Comparison of ENCODE assay signal across 11 cellular contexts in the genomic region with DNA sequence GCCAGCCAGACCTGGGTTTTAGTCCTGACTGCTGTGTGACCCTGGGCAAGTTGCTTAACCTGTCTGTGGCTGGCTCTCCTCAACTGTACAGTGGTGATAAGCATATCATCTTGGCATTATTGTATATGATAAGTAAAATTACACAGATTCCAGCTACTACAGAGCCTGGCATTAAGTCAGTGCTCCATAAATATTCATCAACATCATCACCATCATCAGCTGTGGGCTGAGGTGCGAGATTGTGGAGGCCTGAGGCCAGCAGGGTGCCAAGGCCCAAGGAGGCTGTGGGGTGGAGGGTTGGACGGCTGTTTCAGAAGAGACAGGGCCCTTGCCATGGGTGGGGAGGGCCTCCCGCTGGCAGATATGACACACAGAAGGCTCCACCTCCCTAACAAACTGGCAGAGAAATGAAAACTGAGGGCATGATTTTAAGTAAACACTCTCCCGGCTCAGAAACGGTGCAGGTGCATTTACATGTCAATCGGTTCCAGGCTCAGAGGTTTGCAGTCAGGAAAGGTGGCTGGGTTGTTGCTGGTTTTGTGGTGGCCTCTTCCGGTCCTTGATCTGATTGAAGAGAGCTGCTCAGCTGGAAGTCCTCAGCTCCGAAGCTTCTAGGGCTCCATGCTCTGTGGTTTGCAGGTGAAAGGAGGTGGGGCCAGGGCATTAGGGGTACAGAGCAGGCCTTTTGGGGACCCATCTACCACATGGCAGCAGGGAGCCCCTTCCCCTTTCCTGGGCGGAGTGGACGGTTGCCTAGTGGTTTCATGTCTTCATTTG. TPM values are rescaled to one million over a fixed set of nuclear protein-coding genes. Genes with fewer than 3 reads are reported as not detected.
DNase-seq lines count a peak whose midpoint lies in the region; ATAC-seq, FAIRE-seq and TF ChIP-seq lines count a peak whose summit lies in the region.
"Had no signal": no experiment of that assay in that cellular context is flagged by ENCODE, and none has a peak within 500 bp of the region (broad histone marks: within the 10 kb centered on the region; RNA-seq: fewer than 3 reads in every experiment).

No MANE protein-coding gene starts in this region.

- H3K4me3 ChIP-seq in cardiac muscle cell (no peak overlapping the region), heart left ventricle (no peak overlapping the region), pancreas (no peak overlapping the region), heart right ventricle (no peak overlapping the region)
- H3K4me3 ChIP-seq: thoracic aorta had no signal

- TF ChIP-seq CTCF in cardiac muscle cell (IDR thresholded peaks at IDR 0.05; ENCODE audit: low read depth, low read length) = no peak
- TF ChIP-seq CTCF in heart left ventricle (IDR thresholded peaks at IDR 0.05) = no peak
- no peak for TF ChIP-seq CTCF in pancreas (IDR thresholded peaks at IDR 0.05)
- TF ChIP-seq CTCF in GM20000 (IDR thresholded peaks at IDR 0.05; ENCODE audit: extremely low read depth, missing control alignments) = no peak
- TF ChIP-seq CTCF in heart right ventricle (IDR thresholded peaks at IDR 0.05) = no peak

- peaks cover 19% of the 10 kb centered on the region for H3K4me1 ChIP-seq in cardiac muscle cell (ENCODE audit: low read depth)
- peaks cover 0 to 22% (median 2%) of the 10 kb centered on the region in 12 donors for H3K4me1 ChIP-seq in heart left ventricle
- H3K4me1 ChIP-seq in pancreas = peaks cover 0 to 12% (median 0%) of the 10 kb centered on the region in 3 donors
- peaks cover 0 to 44% (median 9%) of the 10 kb centered on the region in 9 donors for H3K4me1 ChIP-seq in heart right ventricle

- H3K27me3 ChIP-seq in cardiac muscle cell (no peaks in the 10 kb centered on the region), heart left ventricle (peaks cover 0 to 4% (median 0%) of the 10 kb centered on the region in 9 donors), pancreas (no peaks in the 10 kb centered on the region), heart right ventricle (peaks cover 0 to 16% (median 0%) of the 10 kb centered on the region in 7 donors)

- H3K27me3 Mint-ChIP-seq in activated naive CD4-positive, alpha-beta T cell treated with anti-CD3 and anti-CD28 coated beads, Interleukin-2, amount 50 U/mL, for 24 hours = no peaks in the 10 kb centered on the region

- DNase-seq in cardiac muscle cell (ENCODE audit: low read depth in 1 of 2, low spot score in 1 of 2) = peak in 1 of 2 donors; percentile 45
- no peak for DNase-seq in heart left ventricle
- peak; percentile 12 for DNase-seq in NCI-H2196 treated with DMSO at 0.1 percent for 48 hours (lab: John Stamatoyannopoulos, UW; ENCODE audit: unreplicated experiment)
- peak in 4 of 6 donors; percentile 41 to 61 (median 50) for DNase-seq in pancreas
- no peak for DNase-seq in GM20000 (ENCODE audit: low spot score)
- DNase-seq in heart right ventricle = no peak
- DNase-seq in NCI-H1694 treated with DMSO at 0.1 percent for 48 hours (lab: John Stamatoyannopoulos, UW) = no peak

- H3K27ac Mint-ChIP-seq in activated naive CD4-positive, alpha-beta T cell treated with anti-CD3 and anti-CD28 coated beads, Interleukin-2, amount 50 U/mL, for 24 hours = peak overlapping the region; percentile 84

- intact Hi-C loops in heart left ventricle (cut with DNase I) (loop anchor here in 2 of 10 donors (10.0 kb wide), 1 partner anchor 45 kb away; no protein-coding TSS in a partner anchor), pancreas (cut with DNase I) (no loop called here), heart right ventricle (cut with DNase I) (no loop called here)

- H3K4me3 Mint-ChIP-seq in activated naive CD4-positive, alpha-beta T cell treated with anti-CD3 and anti-CD28 coated beads, Interleukin-2, amount 50 U/mL, for 24 hours = peak overlapping the region; percentile 63

- H3K27ac ChIP-seq in cardiac muscle cell (peak overlapping the region; percentile 95), heart left ventricle (peak overlapping the region in 1 of 12 donors; percentile 13), pancreas (no peak overlapping the region), heart right ventricle (peak overlapping the region in 1 of 10 donors; percentile 26)

- H3K9me3 Mint-ChIP-seq in activated naive CD4-positive, alpha-beta T cell treated with anti-CD3 and anti-CD28 coated beads, Interleukin-2, amount 50 U/mL, for 24 hours = no peaks in the 10 kb centered on the region

- ATAC-seq in heart left ventricle = no peak
- ATAC-seq in pancreas = peak; percentile 69 to 82 (median 80)
- no peak for ATAC-seq in heart right ventricle

- H3K9me3 ChIP-seq in cardiac muscle cell (ENCODE audit: low read depth) = no peaks in the 10 kb centered on the region
- no peaks in the 10 kb centered on the region for H3K9me3 ChIP-seq in heart left ventricle
- H3K9me3 ChIP-seq in pancreas = no peaks in the 10 kb centered on the region
- H3K9me3 ChIP-seq in heart right ventricle = no peaks in the 10 kb centered on the region
- H3K9me3 ChIP-seq: thoracic aorta had no signal

- no peak for FAIRE-seq in pancreas (lab: Jason Lieb, UNC)
- FAIRE-seq: islet of Langerhans had no signal

- H3K36me3 ChIP-seq in cardiac muscle cell = no peaks in the 10 kb centered on the region
- no peaks in the 10 kb centered on the region for H3K36me3 ChIP-seq in heart left ventricle
- no peaks in the 10 kb centered on the region for H3K36me3 ChIP-seq in pancreas
- H3K36me3 ChIP-seq in heart right ventricle = no peaks in the 10 kb centered on the region
- H3K36me3 ChIP-seq: thoracic aorta had no signal

- H3K4me1 Mint-ChIP-seq in activated naive CD4-positive, alpha-beta T cell treated with anti-CD3 and anti-CD28 coated beads, Interleukin-2, amount 50 U/mL, for 24 hours = peaks cover 58% of the 10 kb centered on the region

- no peaks in the 10 kb centered on the region for H3K36me3 Mint-ChIP-seq in activated naive CD4-positive, alpha-beta T cell treated with anti-CD3 and anti-CD28 coated beads, Interleukin-2, amount 50 U/mL, for 24 hours

- 63 to 75% (median 67%) methylated on average over 10 of the region's 10 CpGs for WGBS in heart left ventricle, 4 donors
- WGBS in pancreas, 2 donors = 24 to 32% methylated on average over 9 to 10 of the region's 10 CpGs
- 64 to 65% methylated on average over 10 of the region's 10 CpGs for WGBS in heart right ventricle, 2 donors

- TF ChIP-seq POLR2A in heart left ventricle (IDR thresholded peaks at IDR 0.05) = no peak

RNA-seq across cellular contexts. Expression of a gene that starts 10.2 kb away (rescaled TPM):
- total RNA-seq in cardiac muscle cell (1.0 and 1.3 TPM in 2 replicates), heart left ventricle (under 1 TPM in 1 of 9 donors, not detected in 8; 0.52 TPM), pancreas (under 1 TPM in 2 of 6 donors, not detected in 4; 0.09 to 0.18 TPM), heart right ventricle (under 1 TPM in 2 of 10 donors, not detected in 8; 0.15 to 0.72 TPM)
- polyA plus RNA-seq in cardiac muscle cell (0.46 and 0.77 TPM in 2 replicates), heart left ventricle (under 1 TPM in 1 of 2 donors, not detected in 1; 0.50 TPM), pancreas (under 1 TPM; 0.07 to 0.08 TPM), heart right ventricle (under 1 TPM; 0.07 to 0.29 TPM)
- total RNA-seq: T-helper 2 cell treated with Interferon-gamma antibody and Interleukin-4, amounts not matched to agents 100 ng/mL and 5 ng/mL, for 36 hours had no signal

RNA-seq across cellular contexts. Expression of a gene that starts 19.9 kb away (rescaled TPM):
- total RNA-seq in cardiac muscle cell = 71.8 and 130 TPM in 2 replicates
- 58.8 and 87.0 TPM in 2 replicates for polyA plus RNA-seq in cardiac muscle cell
- 1 to 10 TPM in 2 of 9 donors, under 1 TPM in 4, not detected in 3; 0.37 to 1.7 (median 0.52) TPM for total RNA-seq in heart left ventricle
- polyA plus RNA-seq in heart left ventricle = not detected
- 1 to 10 TPM in 3 of 6 donors, under 1 TPM in 3; 0.28 to 1.7 (median 0.90) TPM for total RNA-seq in pancreas
- 1 to 10 TPM in 1 of 2 donors, under 1 TPM in 1; 0.99 to 1.7 TPM for polyA plus RNA-seq in pancreas
- total RNA-seq in heart right ventricle = under 1 TPM in 7 of 10 donors, not detected in 3; 0.15 to 0.52 (median 0.33) TPM
- polyA plus RNA-seq in heart right ventricle = under 1 TPM; 0.17 to 0.22 TPM
- total RNA-seq: T-helper 2 cell treated with Interferon-gamma antibody and Interleukin-4, amounts not matched to agents 100 ng/mL and 5 ng/mL, for 36 hours had no signal

Comparison
In these comparisons a context has a peak if more than half of its experiments do, and no peak if none do; other contexts are left out.
1. RNA of a gene that starts 19.9 kb away (total RNA-seq): 71.8 to 130 TPM in cardiac muscle cell; 0.28 to 1.7 TPM in pancreas, 0.37 to 1.7 TPM in heart left ventricle and 0.15 to 0.52 TPM in heart right ventricle; every median in the first group is over 10 times any median in the second.
2. DNase-seq: peak in NCI-H2196 treated with DMSO at 0.1 percent for 48 hours (single experiment) and pancreas (4 of 6); none in heart left ventricle (0 of 5), GM20000 (single experiment), heart right ventricle (0 of 2) and NCI-H1694 treated with DMSO at 0.1 percent for 48 hours (single experiment).
3. ATAC-seq: peak in pancreas (4 of 4); none in heart left ventricle (0 of 4) and heart right ventricle (0 of 8).